ENCODE assay signal across 13 cellular contexts in genomic region chr12:47824198-47824597, GRCh38. TPM values are rescaled to one million over a fixed set of nuclear protein-coding genes. Genes with fewer than 3 reads are reported as not detected.
DNase-seq lines count a peak whose midpoint lies in the region; ATAC-seq and TF ChIP-seq lines count a peak whose summit lies in the region.
"Had no signal": no experiment of that assay in that cellular context is flagged by ENCODE, and none has a peak within 500 bp of the region (broad histone marks: within the 10 kb centered on the region; RNA-seq: fewer than 3 reads in every experiment).

No MANE protein-coding gene starts in this region.

- H3K27ac ChIP-seq in mammary epithelial cell (ENCODE audit: insufficient read depth, low read depth, low read length) (no peak overlapping the region), mesenchymal stem cell (ENCODE audit: low read length, poor library complexity, severe bottlenecking) (no peak overlapping the region)
- H3K27ac ChIP-seq: cardiac muscle cell, WERI-Rb-1 had no signal

- no peak for TF ChIP-seq CTCF in MCF 10A (IDR thresholded peaks at IDR 0.05; ENCODE audit: unreplicated experiment)
- TF ChIP-seq CTCF in mammary epithelial cell (conservative IDR thresholded peaks at IDR 0.05 in 1 of 2, IDR thresholded peaks at IDR 0.05 in 1 of 2; ENCODE audit: extremely low read depth in 1 of 2, insufficient read depth in 1 of 2, low read depth in 1 of 2, low read length in 2 of 2) = no peak
- no peak for TF ChIP-seq CTCF in type B pancreatic cell (conservative IDR thresholded peaks at IDR 0.05)

- POLR2A ChIA-PET in MCF 10A (lab: Yijun Ruan, JAX) = interaction anchor here (0.6 to 3.1 kb wide), 8 partner anchors 11 to 894 kb away, joined by 3 to 18 read pairs (median 4); partner anchors contain the start of gene VDR

- H3K9ac ChIP-seq in mammary epithelial cell (ENCODE audit: insufficient read depth, low read length) = no peak overlapping the region
- no peak overlapping the region for H3K9ac ChIP-seq in mesenchymal stem cell (ENCODE audit: low read length)

- H3K23ac ChIP-seq in mesenchymal stem cell (ENCODE audit: low read length in 2 of 2) = no peak overlapping the region

- in situ Hi-C loops in mammary epithelial cell (cut with MboI; ENCODE audit: low sequenced_read_pairs in 2 of 2) = no loop called here

- BruUV-seq in MCF 10A (replicated peaks; lab: Mats Ljungman, UMichigan) (no TSS peak), mammary epithelial cell (replicated peaks; lab: Mats Ljungman, UMichigan) (no TSS peak)

- no peak overlapping the region for H2AFZ ChIP-seq in mammary epithelial cell (ENCODE audit: low read depth, low read length)
- H2AFZ ChIP-seq in mesenchymal stem cell (ENCODE audit: low read depth, low read length) = no peak overlapping the region

- H3K27me3 Mint-ChIP-seq in MCF 10A (ENCODE audit: insufficient read depth, unreplicated experiment) (no peaks in the 10 kb centered on the region), type B pancreatic cell (no peaks in the 10 kb centered on the region)
- no peaks in the 10 kb centered on the region for H3K27me3 Mint-ChIP-seq in activated T-cell treated with anti-CD3 and anti-CD28 coated beads, Interleukin-2, amount 50 U/mL, for 4 hours (ENCODE audit: low read depth)

- no peaks in the 10 kb centered on the region for H3K9me3 Mint-ChIP-seq in MCF 10A (ENCODE audit: unreplicated experiment)
- no peaks in the 10 kb centered on the region for H3K9me3 Mint-ChIP-seq in activated T-cell treated with anti-CD3 and anti-CD28 coated beads, Interleukin-2, amount 50 U/mL, for 4 hours
- H3K9me3 Mint-ChIP-seq in type B pancreatic cell = no peaks in the 10 kb centered on the region

- H3K14ac ChIP-seq in mesenchymal stem cell (ENCODE audit: low read length in 2 of 2) = no peak overlapping the region

- H2BK5ac ChIP-seq in mesenchymal stem cell (ENCODE audit: low read depth, low read length, poor library complexity, severe bottlenecking) = no peak overlapping the region

- H3K4me1 Mint-ChIP-seq in MCF 10A (ENCODE audit: insufficient read depth, unreplicated experiment) (peaks cover 73% of the 10 kb centered on the region), type B pancreatic cell (ENCODE audit: unreplicated experiment) (peaks cover 51% of the 10 kb centered on the region)
- H3K4me1 Mint-ChIP-seq in activated T-cell treated with anti-CD3 and anti-CD28 coated beads, Interleukin-2, amount 50 U/mL, for 4 hours (ENCODE audit: low read depth) = peaks cover 85% of the 10 kb centered on the region

- no peak overlapping the region for H3K18ac ChIP-seq in mesenchymal stem cell (ENCODE audit: low read depth in 1 of 2, low read length in 2 of 2)

- peak overlapping the region; percentile 99 for H3K27ac Mint-ChIP-seq in MCF 10A (ENCODE audit: low read depth, unreplicated experiment)
- peak overlapping the region; percentile 31 for H3K27ac Mint-ChIP-seq in type B pancreatic cell

- intact Hi-C loops in MCF 10A (cut with micrococcal nuclease) (loop anchor here (10.0 kb wide), 1 partner anchor 739 kb away; no protein-coding TSS in a partner anchor), mammary epithelial cell (cut with micrococcal nuclease) (no loop called here), sciatic nerve (cut with DNase I) (no loop called here)

- H4K91ac ChIP-seq in mesenchymal stem cell (ENCODE audit: low read length) = peak overlapping the region; percentile 63

- dilution Hi-C loops in mammary epithelial cell (cut with HindIII; ENCODE audit: low sequenced_read_pairs) = no loop called here

- H3K9me3 ChIP-seq in mammary epithelial cell (replicated peaks; ENCODE audit: insufficient read depth, low read length) (no peaks in the 10 kb centered on the region), mesenchymal stem cell (ENCODE audit: control insufficient read depth, low read length) (no peaks in the 10 kb centered on the region)

- peaks cover 50% of the 10 kb centered on the region for H3K4me1 ChIP-seq in mammary epithelial cell (ENCODE audit: insufficient read depth, low read length)
- H3K4me1 ChIP-seq in mesenchymal stem cell (ENCODE audit: control insufficient read depth, insufficient read depth, low read depth, low read length) = peaks cover 30% of the 10 kb centered on the region

- H3K4ac ChIP-seq in mesenchymal stem cell (ENCODE audit: low read depth in 1 of 2, low read length in 2 of 2) = no peak overlapping the region

- no peaks in the 10 kb centered on the region for H3K36me3 Mint-ChIP-seq in MCF 10A (ENCODE audit: insufficient read depth, unreplicated experiment)
- no peaks in the 10 kb centered on the region for H3K36me3 Mint-ChIP-seq in activated T-cell treated with anti-CD3 and anti-CD28 coated beads, Interleukin-2, amount 50 U/mL, for 4 hours (ENCODE audit: insufficient read depth)
- H3K36me3 Mint-ChIP-seq in type B pancreatic cell = no peaks in the 10 kb centered on the region

- no peak for ATAC-seq in activated T-cell treated with anti-CD3 and anti-CD28 coated beads, Interleukin-2, amount 50 U/mL, for 4 hours
- ATAC-seq in GM18861 (IDR thresholded peaks at IDR 0.05; ENCODE audit: unreplicated experiment) (no peak), sciatic nerve (no peak), GM18868 (IDR thresholded peaks at IDR 0.05; ENCODE audit: unreplicated experiment) (no peak)
- ATAC-seq: K562 had no signal

- no peak overlapping the region for H4K8ac ChIP-seq in mesenchymal stem cell (ENCODE audit: low read length)

- CTCF ChIA-PET in MCF 10A (lab: Yijun Ruan, JAX) (interaction anchor here (0.7 to 19.9 kb wide), 5 partner anchors 15 to 125 kb away, joined by 3 to 622 read pairs (median 4); partner anchors contain the start of gene SLC48A1), mammary epithelial cell (lab: Charles Lee; ENCODE audit: low non-redundant PET) (no interaction called here)

- H4K20me1 ChIP-seq in mammary epithelial cell (ENCODE audit: insufficient read depth, low read length) = no peaks in the 10 kb centered on the region

- no peak for DNase-seq in MCF 10A (ENCODE audit: unreplicated experiment)
- DNase-seq in mammary epithelial cell = no peak
- DNase-seq in activated T-cell treated with anti-CD3 and anti-CD28 coated beads, Interleukin-2, amount 50 U/mL, for 4 hours = no peak
- no peak for DNase-seq in mesenchymal stem cell
- no peak for DNase-seq in type B pancreatic cell (ENCODE audit: extremely low spot score, unreplicated experiment)
- DNase-seq in sciatic nerve (ENCODE audit: low spot score) = no peak
- DNase-seq: foreskin melanocyte, NCI-H526 treated with DMSO at 0.1 percent for 48 hours, WERI-Rb-1 had no signal

- H3K27me3 ChIP-seq in mammary epithelial cell (ENCODE audit: insufficient read depth, low read length) (no peaks in the 10 kb centered on the region), mesenchymal stem cell (ENCODE audit: control insufficient read depth in 1 of 2, insufficient read depth in 1 of 2, low read length in 2 of 2) (no peaks in the 10 kb centered on the region)
- H3K27me3 ChIP-seq: cardiac muscle cell had no signal

- no peaks in the 10 kb centered on the region for H3K79me1 ChIP-seq in mesenchymal stem cell (replicated peaks; ENCODE audit: low read length, poor library complexity, severe bottlenecking)

- H2BK120ac ChIP-seq in mesenchymal stem cell (ENCODE audit: low read depth, low read length) = peak overlapping the region; percentile 50

- no peak overlapping the region for H3K4me2 ChIP-seq in mammary epithelial cell (ENCODE audit: insufficient read depth, low read depth, low read length)
- H3K4me2 ChIP-seq in mesenchymal stem cell (ENCODE audit: low read length, poor library complexity, severe bottlenecking) = no peak overlapping the region

- H3K4me3 Mint-ChIP-seq in MCF 10A (ENCODE audit: unreplicated experiment) (peak overlapping the region; percentile 64), type B pancreatic cell (no peak overlapping the region)
- peak overlapping the region; percentile 22 for H3K4me3 Mint-ChIP-seq in activated T-cell treated with anti-CD3 and anti-CD28 coated beads, Interleukin-2, amount 50 U/mL, for 4 hours

- H3K4me3 ChIP-seq in mammary epithelial cell (replicated peaks in 1 of 3; ENCODE audit: insufficient read depth in 1 of 3, low read depth in 2 of 3, low read length in 3 of 3) (no peak overlapping the region), mesenchymal stem cell (ENCODE audit: insufficient read depth in 1 of 2, low read depth in 1 of 2, low read length in 2 of 2) (no peak overlapping the region)
- H3K4me3 ChIP-seq: cardiac muscle cell, K562 had no signal

- H3K79me2 ChIP-seq in mammary epithelial cell (ENCODE audit: insufficient read depth, low read length) = peaks cover 16% of the 10 kb centered on the region

- H2BK15ac ChIP-seq in mesenchymal stem cell (ENCODE audit: low read depth, poor library complexity, severe bottlenecking) = no peak overlapping the region

- H2BK12ac ChIP-seq in mesenchymal stem cell (ENCODE audit: low read length in 2 of 2) = peak overlapping the region; percentile 1 to 34

- peak overlapping the region; percentile 76 for H2AK5ac ChIP-seq in mesenchymal stem cell (ENCODE audit: low read length, severe bottlenecking)

- H3K36me3 ChIP-seq in mammary epithelial cell (ENCODE audit: insufficient read depth, low read length) (no peaks in the 10 kb centered on the region), mesenchymal stem cell (ENCODE audit: control insufficient read depth in 1 of 2, insufficient read depth in 2 of 2, low read depth in 1 of 2, low read length in 2 of 2) (no peaks in the 10 kb centered on the region)
- H3K36me3 ChIP-seq: cardiac muscle cell, WERI-Rb-1 had no signal

- 96% methylated on average over 2 of the region's 2 CpGs for WGBS in mammary epithelial cell (ENCODE audit: low coverage, missing lambda C conversion rate)
- 96% methylated on average over 2 of the region's 2 CpGs for WGBS in mesenchymal stem cell

RNA-seq across cellular contexts. Expression of gene HDAC7, which starts 4.5 kb away (rescaled TPM):
- total RNA-seq in MCF 10A (2022) (65.0 and 80.1 TPM in 2 replicates), mammary epithelial cell (10 to 100 TPM; 17.7 to 72.1 TPM), type B pancreatic cell (ENCODE audit: low replicate concordance) (71.5 and 76.1 TPM in 2 replicates), sciatic nerve (152 TPM)
- polyA plus RNA-seq in mammary epithelial cell = 30.5 TPM
- polyA minus RNA-seq in mammary epithelial cell = 96.1 TPM
- 100 to 1,000 TPM; 168 to 199 (median 199) TPM for total RNA-seq in activated T-cell treated with anti-CD3 and anti-CD28 coated beads, Interleukin-2, amount 50 U/mL, for 4 hours
- polyA plus RNA-seq in mesenchymal stem cell (2013, experiment 1 of 2) = 50.4 TPM
- polyA plus RNA-seq in mesenchymal stem cell (2013, experiment 2 of 2) = 47.9 TPM

RNA-seq across cellular contexts. Expression of gene SLC48A1, which starts 51.2 kb away (rescaled TPM):
- total RNA-seq in MCF 10A (2022) (19.4 and 20.2 TPM in 2 replicates), mammary epithelial cell (10 to 100 TPM; 22.0 to 29.3 TPM), type B pancreatic cell (ENCODE audit: low replicate concordance) (19.7 and 37.4 TPM in 2 replicates), sciatic nerve (47.9 TPM)
- 11.8 TPM for polyA plus RNA-seq in mammary epithelial cell
- polyA minus RNA-seq in mammary epithelial cell = 22.0 TPM
- total RNA-seq in activated T-cell treated with anti-CD3 and anti-CD28 coated beads, Interleukin-2, amount 50 U/mL, for 4 hours = 1 to 10 TPM; 4.0 to 5.2 (median 5.0) TPM
- polyA plus RNA-seq in mesenchymal stem cell (2013, experiment 1 of 2) = 8.4 TPM
- 8.3 TPM for polyA plus RNA-seq in mesenchymal stem cell (2013, experiment 2 of 2)
